Comparison of ENCODE assay signal across 1 cellular context in the genomic region with DNA sequence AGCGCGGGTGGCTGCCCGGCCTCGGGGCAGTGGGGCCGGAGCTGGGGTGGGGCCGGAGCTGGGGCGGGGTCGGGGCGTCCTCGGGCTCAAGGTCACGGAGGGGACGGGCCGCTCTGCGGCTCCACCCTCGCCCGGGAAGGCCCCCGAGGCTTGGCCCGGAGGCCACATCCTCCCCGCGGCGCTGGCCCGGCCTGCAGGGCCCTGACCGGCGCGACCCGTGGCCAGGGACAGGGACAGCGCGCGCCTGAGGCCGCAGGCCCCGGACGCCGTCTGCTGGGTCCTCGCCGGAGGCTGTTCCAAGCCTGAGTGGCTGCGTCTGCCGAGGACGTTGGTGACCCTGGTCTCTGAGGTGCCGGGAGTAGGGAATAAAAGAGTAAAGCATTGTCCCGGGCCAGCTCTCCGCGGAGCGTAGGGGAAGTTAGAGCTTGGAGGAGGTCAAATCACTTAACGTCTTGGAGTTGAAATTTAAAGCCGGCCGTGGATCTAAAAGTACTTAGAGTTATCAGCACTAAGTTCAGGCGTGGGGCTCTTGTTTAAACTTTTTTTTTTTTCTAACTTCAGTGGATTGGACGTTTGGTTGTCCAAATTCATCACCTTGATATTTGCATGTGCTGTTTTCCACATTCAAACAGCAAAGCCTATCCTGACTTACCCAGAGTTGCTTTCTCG.
A peak's percentile ranks its signal among the peaks of the same experiment; 100 is the strongest.
TF ChIP-seq lines count a peak whose summit lies in the region.

No MANE protein-coding gene starts in this region.

TF ChIP-seq in K562, 482 proteins besides CTCF, POLR2A, EP300 and RAD21 (continued from another document and continues in another):
- TF ChIP-seq, protein P1, sequence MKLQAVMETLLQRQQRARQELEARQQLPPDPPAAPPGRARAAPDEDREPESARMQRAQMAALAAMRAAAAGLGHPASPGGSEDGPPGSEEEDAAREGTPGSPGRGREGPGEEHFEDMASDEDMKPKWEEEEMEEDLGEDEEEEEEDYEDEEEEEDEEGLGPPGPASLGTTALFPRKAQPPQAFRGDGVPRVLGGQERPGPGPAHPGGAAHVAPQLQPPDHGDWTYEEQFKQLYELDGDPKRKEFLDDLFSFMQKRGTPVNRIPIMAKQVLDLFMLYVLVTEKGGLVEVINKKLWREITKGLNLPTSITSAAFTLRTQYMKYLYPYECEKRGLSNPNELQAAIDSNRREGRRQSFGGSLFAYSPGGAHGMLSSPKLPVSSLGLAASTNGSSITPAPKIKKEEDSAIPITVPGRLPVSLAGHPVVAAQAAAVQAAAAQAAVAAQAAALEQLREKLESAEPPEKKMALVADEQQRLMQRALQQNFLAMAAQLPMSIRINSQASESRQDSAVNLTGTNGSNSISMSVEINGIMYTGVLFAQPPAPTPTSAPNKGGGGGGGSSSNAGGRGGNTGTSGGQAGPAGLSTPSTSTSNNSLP (IDR thresholded peaks at IDR 0.05; ENCODE audit: borderline replicate concordance, low read depth, low read length): no peak
- TF ChIP-seq HDAC6 (IDR thresholded peaks at IDR 0.05; ENCODE audit: low read depth, low read length): no peak
- no peak for TF ChIP-seq NCOA2 (IDR thresholded peaks at IDR 0.05; ENCODE audit: partially characterized antibody in 2 of 2)
- TF ChIP-seq EHMT2 (IDR thresholded peaks at IDR 0.05): no peak
- TF ChIP-seq ZNF511 (CRISPR knock-in tag; IDR thresholded peaks at IDR 0.05): peak; percentile 42; the same call in 1 of the 2 replicates
- TF ChIP-seq KAT8 (IDR thresholded peaks at IDR 0.05; ENCODE audit: low read depth): no peak
- TF ChIP-seq WHSC1 (IDR thresholded peaks at IDR 0.05; ENCODE audit: low read length): no peak
- no peak for TF ChIP-seq ZBTB49 (CRISPR knock-in tag; IDR thresholded peaks at IDR 0.05; ENCODE audit: borderline replicate concordance)
- peak; percentile 62 for TF ChIP-seq CHD1 (IDR thresholded peaks at IDR 0.05; ENCODE audit: low read length)
- no peak for TF ChIP-seq XRCC5 (IDR thresholded peaks at IDR 0.05; ENCODE audit: low read depth, low read length)
- TF ChIP-seq, protein P2, sequence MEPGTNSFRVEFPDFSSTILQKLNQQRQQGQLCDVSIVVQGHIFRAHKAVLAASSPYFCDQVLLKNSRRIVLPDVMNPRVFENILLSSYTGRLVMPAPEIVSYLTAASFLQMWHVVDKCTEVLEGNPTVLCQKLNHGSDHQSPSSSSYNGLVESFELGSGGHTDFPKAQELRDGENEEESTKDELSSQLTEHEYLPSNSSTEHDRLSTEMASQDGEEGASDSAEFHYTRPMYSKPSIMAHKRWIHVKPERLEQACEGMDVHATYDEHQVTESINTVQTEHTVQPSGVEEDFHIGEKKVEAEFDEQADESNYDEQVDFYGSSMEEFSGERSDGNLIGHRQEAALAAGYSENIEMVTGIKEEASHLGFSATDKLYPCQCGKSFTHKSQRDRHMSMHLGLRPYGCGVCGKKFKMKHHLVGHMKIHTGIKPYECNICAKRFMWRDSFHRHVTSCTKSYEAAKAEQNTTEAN (CRISPR knock-in tag; IDR thresholded peaks at IDR 0.05): no peak
- TF ChIP-seq ZFP30 (CRISPR knock-in tag; IDR thresholded peaks at IDR 0.05; ENCODE audit: borderline replicate concordance): no peak
- no peak for TF ChIP-seq NBN (IDR thresholded peaks at IDR 0.05; ENCODE audit: low read depth)
- TF ChIP-seq DLX4 (CRISPR knock-in tag; IDR thresholded peaks at IDR 0.05): no peak
- TF ChIP-seq ZNF668 (CRISPR knock-in tag; IDR thresholded peaks at IDR 0.05): no peak
- TF ChIP-seq PKNOX1 (IDR thresholded peaks at IDR 0.05): no peak
- TF ChIP-seq RFX5 (IDR thresholded peaks at IDR 0.05; ENCODE audit: low read depth, low read length): no peak
- no peak for TF ChIP-seq KLF1 (tag; IDR thresholded peaks at IDR 0.05)
- peak in 1 of 2 experiments; percentile 47; a peak in 1 of 4 replicates for TF ChIP-seq HDAC1 (IDR thresholded peaks at IDR 0.05)
- no peak for TF ChIP-seq TOE1 (IDR thresholded peaks at IDR 0.05; ENCODE audit: borderline replicate concordance)
- no peak for TF ChIP-seq TOE1 (CRISPR knock-in tag; IDR thresholded peaks at IDR 0.05; ENCODE audit: borderline replicate concordance, low read depth)
- TF ChIP-seq, protein P3, sequence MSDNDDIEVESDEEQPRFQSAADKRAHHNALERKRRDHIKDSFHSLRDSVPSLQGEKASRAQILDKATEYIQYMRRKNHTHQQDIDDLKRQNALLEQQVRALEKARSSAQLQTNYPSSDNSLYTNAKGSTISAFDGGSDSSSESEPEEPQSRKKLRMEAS (CRISPR knock-in tag; IDR thresholded peaks at IDR 0.05): no peak
- TF ChIP-seq SMC3 (conservative IDR thresholded peaks at IDR 0.05; ENCODE audit: insufficient read depth, low read depth, low read length): no peak
- TF ChIP-seq, protein P4, sequence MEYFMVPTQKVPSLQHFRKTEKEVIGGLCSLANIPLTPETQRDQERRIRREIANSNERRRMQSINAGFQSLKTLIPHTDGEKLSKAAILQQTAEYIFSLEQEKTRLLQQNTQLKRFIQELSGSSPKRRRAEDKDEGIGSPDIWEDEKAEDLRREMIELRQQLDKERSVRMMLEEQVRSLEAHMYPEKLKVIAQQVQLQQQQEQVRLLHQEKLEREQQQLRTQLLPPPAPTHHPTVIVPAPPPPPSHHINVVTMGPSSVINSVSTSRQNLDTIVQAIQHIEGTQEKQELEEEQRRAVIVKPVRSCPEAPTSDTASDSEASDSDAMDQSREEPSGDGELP (CRISPR knock-in tag; IDR thresholded peaks at IDR 0.05; ENCODE audit: borderline replicate concordance): no peak
- TF ChIP-seq MECOM (CRISPR knock-in tag; IDR thresholded peaks at IDR 0.05): no peak
- TF ChIP-seq, protein P5, sequence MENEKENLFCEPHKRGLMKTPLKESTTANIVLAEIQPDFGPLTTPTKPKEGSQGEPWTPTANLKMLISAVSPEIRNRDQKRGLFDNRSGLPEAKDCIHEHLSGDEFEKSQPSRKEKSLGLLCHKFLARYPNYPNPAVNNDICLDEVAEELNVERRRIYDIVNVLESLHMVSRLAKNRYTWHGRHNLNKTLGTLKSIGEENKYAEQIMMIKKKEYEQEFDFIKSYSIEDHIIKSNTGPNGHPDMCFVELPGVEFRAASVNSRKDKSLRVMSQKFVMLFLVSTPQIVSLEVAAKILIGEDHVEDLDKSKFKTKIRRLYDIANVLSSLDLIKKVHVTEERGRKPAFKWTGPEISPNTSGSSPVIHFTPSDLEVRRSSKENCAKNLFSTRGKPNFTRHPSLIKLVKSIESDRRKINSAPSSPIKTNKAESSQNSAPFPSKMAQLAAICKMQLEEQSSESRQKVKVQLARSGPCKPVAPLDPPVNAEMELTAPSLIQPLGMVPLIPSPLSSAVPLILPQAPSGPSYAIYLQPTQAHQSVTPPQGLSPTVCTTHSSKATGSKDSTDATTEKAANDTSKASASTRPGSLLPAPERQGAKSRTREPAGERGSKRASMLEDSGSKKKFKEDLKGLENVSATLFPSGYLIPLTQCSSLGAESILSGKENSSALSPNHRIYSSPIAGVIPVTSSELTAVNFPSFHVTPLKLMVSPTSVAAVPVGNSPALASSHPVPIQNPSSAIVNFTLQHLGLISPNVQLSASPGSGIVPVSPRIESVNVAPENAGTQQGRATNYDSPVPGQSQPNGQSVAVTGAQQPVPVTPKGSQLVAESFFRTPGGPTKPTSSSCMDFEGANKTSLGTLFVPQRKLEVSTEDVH (IDR thresholded peaks at IDR 0.05; ENCODE audit: low read depth, partially characterized antibody): no peak
- TF ChIP-seq SMARCA4 (IDR thresholded peaks at IDR 0.05): no peak
- TF ChIP-seq, protein P6, sequence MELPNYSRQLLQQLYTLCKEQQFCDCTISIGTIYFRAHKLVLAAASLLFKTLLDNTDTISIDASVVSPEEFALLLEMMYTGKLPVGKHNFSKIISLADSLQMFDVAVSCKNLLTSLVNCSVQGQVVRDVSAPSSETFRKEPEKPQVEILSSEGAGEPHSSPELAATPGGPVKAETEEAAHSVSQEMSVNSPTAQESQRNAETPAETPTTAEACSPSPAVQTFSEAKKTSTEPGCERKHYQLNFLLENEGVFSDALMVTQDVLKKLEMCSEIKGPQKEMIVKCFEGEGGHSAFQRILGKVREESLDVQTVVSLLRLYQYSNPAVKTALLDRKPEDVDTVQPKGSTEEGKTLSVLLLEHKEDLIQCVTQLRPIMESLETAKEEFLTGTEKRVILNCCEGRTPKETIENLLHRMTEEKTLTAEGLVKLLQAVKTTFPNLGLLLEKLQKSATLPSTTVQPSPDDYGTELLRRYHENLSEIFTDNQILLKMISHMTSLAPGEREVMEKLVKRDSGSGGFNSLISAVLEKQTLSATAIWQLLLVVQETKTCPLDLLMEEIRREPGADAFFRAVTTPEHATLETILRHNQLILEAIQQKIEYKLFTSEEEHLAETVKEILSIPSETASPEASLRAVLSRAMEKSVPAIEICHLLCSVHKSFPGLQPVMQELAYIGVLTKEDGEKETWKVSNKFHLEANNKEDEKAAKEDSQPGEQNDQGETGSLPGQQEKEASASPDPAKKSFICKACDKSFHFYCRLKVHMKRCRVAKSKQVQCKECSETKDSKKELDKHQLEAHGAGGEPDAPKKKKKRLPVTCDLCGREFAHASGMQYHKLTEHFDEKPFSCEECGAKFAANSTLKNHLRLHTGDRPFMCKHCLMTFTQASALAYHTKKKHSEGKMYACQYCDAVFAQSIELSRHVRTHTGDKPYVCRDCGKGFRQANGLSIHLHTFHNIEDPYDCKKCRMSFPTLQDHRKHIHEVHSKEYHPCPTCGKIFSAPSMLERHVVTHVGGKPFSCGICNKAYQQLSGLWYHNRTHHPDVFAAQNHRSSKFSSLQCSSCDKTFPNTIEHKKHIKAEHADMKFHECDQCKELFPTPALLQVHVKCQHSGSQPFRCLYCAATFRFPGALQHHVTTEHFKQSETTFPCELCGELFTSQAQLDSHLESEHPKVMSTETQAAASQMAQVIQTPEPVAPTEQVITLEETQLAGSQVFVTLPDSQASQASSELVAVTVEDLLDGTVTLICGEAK (IDR thresholded peaks at IDR 0.05): peak; percentile 57
- TF ChIP-seq, protein P6 (CRISPR knock-in tag; IDR thresholded peaks at IDR 0.05): no peak
- TF ChIP-seq LCOR (CRISPR knock-in tag; IDR thresholded peaks at IDR 0.05): no peak
- TF ChIP-seq RUNX1 (IDR thresholded peaks at IDR 0.05; ENCODE audit: low read depth): no peak
- no peak for TF ChIP-seq ZNF507 (tag; conservative IDR thresholded peaks at IDR 0.05)
- peak; percentile 83 for TF ChIP-seq TARDBP (IDR thresholded peaks at IDR 0.05)
